15 cellular contexts compared by ENCODE assay signal in genomic region chrX:153952373-153953026, GRCh38. TPM values are rescaled to one million over a fixed set of nuclear protein-coding genes. Genes with fewer than 3 reads are reported as not detected.
DNase-seq lines count a peak whose midpoint lies in the region; ATAC-seq, FAIRE-seq and TF ChIP-seq lines count a peak whose summit lies in the region.
"Had no signal": no experiment of that assay in that cellular context is flagged by ENCODE, and none has a peak within 500 bp of the region (broad histone marks: within the 10 kb centered on the region; RNA-seq: fewer than 3 reads in every experiment).

No MANE protein-coding gene starts in this region.

- no peak for DNase-seq in activated T-cell treated with anti-CD3 and anti-CD28 coated beads, Interleukin-2, amount 50 U/mL, for 24 hours
- DNase-seq in activated T-cell treated with anti-CD3 and anti-CD28 coated beads, Interleukin-2, amount 50 U/mL, for 48 hours, result no peak
- DNase-seq in GM12878 (ENCODE audit: low read depth, low spot score) (no peak), testis (no peak), HEK293T (ENCODE audit: extremely low spot score) (no peak)
- DNase-seq: foreskin melanocyte, NCI-H1436 treated with DMSO at 0.1 percent for 48 hours had no signal

- no peak for ATAC-seq in GM12878
- no peak for ATAC-seq in stimulated activated memory B cell treated with anti-CD40 and anti-IgM and Interleukin-4, amounts not matched to agents 10 μg/mL and 1 μg/mL and 100 μg/mL, for 72 hours
- no peak for ATAC-seq in GM21528 (IDR thresholded peaks at IDR 0.05; ENCODE audit: low FRiP score, unreplicated experiment)

- peaks cover 45% of the 10 kb centered on the region for H3K4me1 Mint-ChIP-seq in activated T-cell treated with anti-CD3 and anti-CD28 coated beads, Interleukin-2, amount 50 U/mL, for 24 hours (ENCODE audit: low read depth)
- peaks cover 2% of the 10 kb centered on the region for H3K4me1 Mint-ChIP-seq in stimulated activated memory B cell treated with anti-CD40 and anti-IgM and Interleukin-4, amounts not matched to agents 10 μg/mL and 1 μg/mL and 100 μg/mL, for 72 hours

- H3K4me3 Mint-ChIP-seq in activated T-cell treated with anti-CD3 and anti-CD28 coated beads, Interleukin-2, amount 50 U/mL, for 24 hours, result no peak overlapping the region
- H3K4me3 Mint-ChIP-seq in stimulated activated memory B cell treated with anti-CD40 and anti-IgM and Interleukin-4, amounts not matched to agents 10 μg/mL and 1 μg/mL and 100 μg/mL, for 72 hours, result no peak overlapping the region
- H3K4me3 Mint-ChIP-seq: CD14-positive monocyte had no signal

- H3K36me3 Mint-ChIP-seq in activated T-cell treated with anti-CD3 and anti-CD28 coated beads, Interleukin-2, amount 50 U/mL, for 24 hours (ENCODE audit: low read depth), result peaks cover 97% of the 10 kb centered on the region
- peaks cover 22% of the 10 kb centered on the region for H3K36me3 Mint-ChIP-seq in stimulated activated memory B cell treated with anti-CD40 and anti-IgM and Interleukin-4, amounts not matched to agents 10 μg/mL and 1 μg/mL and 100 μg/mL, for 72 hours

- TF ChIP-seq CTCF in GM12878 (IDR thresholded peaks at IDR 0.05 in 2 of 3, conservative IDR thresholded peaks at IDR 0.05 in 1 of 3; ENCODE audit: control insufficient read depth in 2 of 3, extremely low read depth in 1 of 3, insufficient read depth in 1 of 3, low read depth in 3 of 3, low read length in 3 of 3) (no peak), testis (IDR thresholded peaks at IDR 0.05) (no peak)

- H3K9me3 Mint-ChIP-seq in activated T-cell treated with anti-CD3 and anti-CD28 coated beads, Interleukin-2, amount 50 U/mL, for 24 hours, result no peaks in the 10 kb centered on the region
- no peaks in the 10 kb centered on the region for H3K9me3 Mint-ChIP-seq in stimulated activated memory B cell treated with anti-CD40 and anti-IgM and Interleukin-4, amounts not matched to agents 10 μg/mL and 1 μg/mL and 100 μg/mL, for 72 hours

- FAIRE-seq in GM12878 (lab: Jason Lieb, UNC), result no peak
- FAIRE-seq: A204.1 had no signal

- H4K20me1 ChIP-seq in GM12878 (ENCODE audit: control insufficient read depth, insufficient read depth), result no peaks in the 10 kb centered on the region

- POLR2A ChIA-PET in GM12878 (lab: Charles Lee) (interaction anchor here (0.5 to 0.9 kb wide), 2 partner anchors 15 to 57 kb away, joined by 3 to 4 read pairs; no protein-coding TSS in a partner anchor), HEK293T (lab: Yijun Ruan, JAX) (interaction anchor here (1.2 kb wide), 1 partner anchor 24 kb away, joined by 5 read pairs; no protein-coding TSS in a partner anchor)

- in situ Hi-C loops in GM12878 (cut with MboI), result no loop called here

- H3K27ac ChIP-seq in GM12878 (ENCODE audit: control insufficient read depth, insufficient read depth), result peak overlapping the region; percentile 37; the same call in 1 of the 2 replicates
- H3K27ac ChIP-seq in muscle layer of colon (ENCODE audit: low read depth, low read length), result peak overlapping the region; percentile 69
- peak overlapping the region; percentile 11 to 30 for H3K27ac ChIP-seq in testis
- H3K27ac ChIP-seq: SK-N-MC, suprapubic skin had no signal

- no peaks in the 10 kb centered on the region for H3K27me3 ChIP-seq in GM12878 (replicated peaks in 1 of 2; ENCODE audit: control insufficient read depth in 2 of 2, insufficient read depth in 2 of 2, low read length in 1 of 2)
- no peaks in the 10 kb centered on the region for H3K27me3 ChIP-seq in muscle layer of colon (ENCODE audit: control insufficient read depth in 1 of 2, insufficient read depth in 2 of 2, low read length in 2 of 2)
- H3K27me3 ChIP-seq in testis, result no peaks in the 10 kb centered on the region
- H3K27me3 ChIP-seq: suprapubic skin had no signal

- no peaks in the 10 kb centered on the region for H3K27me3 Mint-ChIP-seq in activated T-cell treated with anti-CD3 and anti-CD28 coated beads, Interleukin-2, amount 50 U/mL, for 24 hours
- no peaks in the 10 kb centered on the region for H3K27me3 Mint-ChIP-seq in stimulated activated memory B cell treated with anti-CD40 and anti-IgM and Interleukin-4, amounts not matched to agents 10 μg/mL and 1 μg/mL and 100 μg/mL, for 72 hours

- H3K79me2 ChIP-seq in GM12878 (ENCODE audit: control insufficient read depth, insufficient read depth, low read length), result no peaks in the 10 kb centered on the region; the same call in 1 of the 2 replicates

- H2AFZ ChIP-seq in GM12878 (ENCODE audit: control insufficient read depth, low read depth, low read length), result no peak overlapping the region

- H3K9me3 ChIP-seq in GM12878 (replicated peaks; ENCODE audit: control insufficient read depth, insufficient read depth, low read length), result no peaks in the 10 kb centered on the region
- H3K9me3 ChIP-seq in muscle layer of colon (ENCODE audit: low read length), result no peaks in the 10 kb centered on the region
- H3K9me3 ChIP-seq in testis, result no peaks in the 10 kb centered on the region
- H3K9me3 ChIP-seq: suprapubic skin had no signal

- no peak overlapping the region for H3K4me2 ChIP-seq in GM12878 (ENCODE audit: control insufficient read depth, insufficient read depth)

- H3K4me1 ChIP-seq in GM12878 (ENCODE audit: control insufficient read depth, insufficient read depth, low read length), result no peaks in the 10 kb centered on the region
- H3K4me1 ChIP-seq in muscle layer of colon (ENCODE audit: insufficient read depth, low read length), result peaks cover 23% of the 10 kb centered on the region
- H3K4me1 ChIP-seq in testis, result peaks cover 3% of the 10 kb centered on the region

- intact Hi-C loops in GM12878 (cut with micrococcal nuclease; ENCODE audit: unreplicated experiment) (loop anchor here (1.0 to 5.0 kb wide), 2 partner anchors 188 to 395 kb away; partner anchors contain the start of gene PLXNB3), testis (cut with DNase I; ENCODE audit: low total_unique reads) (loop anchor here (10.0 kb wide), 1 partner anchor 188 kb away; the partner anchor contains the start of gene PLXNB3)

- CTCF ChIA-PET in GM12878 (lab: Yijun Ruan, JAX), result interaction anchor here (0.6 to 1.8 kb wide), 7 partner anchors 16 to 802 kb away, joined by 3 to 5 read pairs (median 4); partner anchors contain the start of genes ARHGAP4 and NAA10
- CTCF ChIA-PET in HEK293T (lab: Yijun Ruan, JAX), result interaction anchor here (2.5 kb wide), 1 partner anchor 16 kb away, joined by 8 read pairs; no protein-coding TSS in a partner anchor

- RAD21 ChIA-PET in GM12878 (lab: Charles Lee; ENCODE audit: unreplicated experiment), result interaction anchor here (1.1 kb wide), 1 partner anchor 28 kb away, joined by 3 read pairs; no protein-coding TSS in a partner anchor

- 93% methylated on average over 31 of the region's 32 CpGs for WGBS in GM12878 (ENCODE audit: insufficient coverage, insufficient replicate concordance, low lambda C conversion rate, missing lambda C conversion rate)
- WGBS in testis, 2 donors, result 79 to 87% methylated on average over 4 to 28 of the region's 32 CpGs

- no peak for TF ChIP-seq EP300 in GM12878 (IDR thresholded peaks at IDR 0.05; ENCODE audit: borderline replicate concordance in 1 of 2, control insufficient read depth in 1 of 2, low read depth in 2 of 2, low read length in 2 of 2)

- SMC1A ChIA-PET in GM12878 (lab: Charles Lee; ENCODE audit: uncharacterized antibody, unreplicated experiment), result interaction anchor here (0.5 kb wide), 1 partner anchor 159 kb away, joined by 3 read pairs; no protein-coding TSS in a partner anchor

- no peak overlapping the region for H3K4me3 ChIP-seq in GM12878
- H3K4me3 ChIP-seq in muscle layer of colon (ENCODE audit: low read depth in 1 of 2, low read length in 2 of 2), result no peak overlapping the region
- H3K4me3 ChIP-seq in testis, result no peak overlapping the region
- H3K4me3 ChIP-seq: SK-N-MC, skin epidermis, suprapubic skin had no signal

- peak; percentile 35; the same call in 1 of the 2 replicates for TF ChIP-seq POLR2A in GM12878 (IDR thresholded peaks at IDR 0.05; ENCODE audit: low read depth, low read length)
- TF ChIP-seq POLR2A in testis (IDR thresholded peaks at IDR 0.05), result no peak

- H3K27ac Mint-ChIP-seq in activated T-cell treated with anti-CD3 and anti-CD28 coated beads, Interleukin-2, amount 50 U/mL, for 24 hours, result peak overlapping the region; percentile 71
- no peak overlapping the region for H3K27ac Mint-ChIP-seq in stimulated activated memory B cell treated with anti-CD40 and anti-IgM and Interleukin-4, amounts not matched to agents 10 μg/mL and 1 μg/mL and 100 μg/mL, for 72 hours

- peaks cover 7 to 65% of the 10 kb centered on the region in 2 experiments for H3K36me3 ChIP-seq in GM12878 (ENCODE audit: control insufficient read depth in 2 of 2, insufficient read depth in 2 of 2, low read length in 1 of 2)
- H3K36me3 ChIP-seq in muscle layer of colon (ENCODE audit: insufficient read depth, low read length), result peaks cover 47% of the 10 kb centered on the region
- no peaks in the 10 kb centered on the region for H3K36me3 ChIP-seq in testis (ENCODE audit: low read depth, missing control alignments)

- BruUV-seq in GM12878 (replicated peaks; lab: Mats Ljungman, UMichigan), result no TSS peak

- no peak for TF ChIP-seq RAD21 in GM12878 (IDR thresholded peaks at IDR 0.05; ENCODE audit: insufficient read depth, low read depth, low read length)

- no peak overlapping the region for H3K9ac ChIP-seq in GM12878 (ENCODE audit: control insufficient read depth, insufficient read depth, low read length)
- H3K9ac ChIP-seq in muscle layer of colon (ENCODE audit: low read length), result peak overlapping the region; percentile 46

RNA-seq across cellular contexts. Expression of gene RENBP, which starts 8.1 kb away (rescaled TPM):
- total RNA-seq in GM12878 (2013; cell fraction: nucleolus; rRNA removed), result 8.3 and 9.0 TPM in 2 replicates
- total RNA-seq in GM12878 (2014; rRNA removed), result 2.1 and 2.2 TPM in 2 replicates
- 1.6 and 1.8 TPM in 2 replicates for total RNA-seq in GM12878 (2014; rRNA removed; fragmentation: Illumina TruSeq; extraction: Trizol)
- 4.9 and 6.8 TPM in 2 replicates for total RNA-seq in GM12878 (2021)
- 3.9 TPM for polyA plus RNA-seq in GM12878 (2011; ENCODE audit: low read depth)
- 1.1 and 1.6 TPM in 2 replicates for polyA plus RNA-seq in GM12878 (2011; rRNA removed)
- polyA plus RNA-seq in GM12878 (2011; cell fraction: cytosol; rRNA removed), result 2.1 and 2.3 TPM in 2 replicates
- 4.1 and 6.0 TPM in 2 replicates for polyA plus RNA-seq in GM12878 (2011; cell fraction: nucleus; rRNA removed)
- 7.1 and 8.3 TPM in 2 replicates for polyA plus RNA-seq in GM12878 (2012)
- 0.19 and 1.3 TPM in 2 replicates for polyA plus RNA-seq in GM12878 (2014; fragmentation: Illumina TruSeq; extraction: Trizol)
- not detected for polyA plus RNA-seq in GM12878 (2014; fragmentation: Nextera tagmentation; extraction: Ambion mirVana)
- polyA plus RNA-seq in GM12878 (2014; rRNA removed), result 4.0 and 4.5 TPM in 2 replicates
- polyA plus RNA-seq in GM12878 (2016; fragmentation: Nextera tagmentation; extraction: Ambion mirVana), result under 1 TPM in 1 of 2 experiments, not detected in 1; 0.36 TPM
- polyA minus RNA-seq in GM12878 (2011; rRNA and poly(A)+ RNA removed), result 0.44 and 2.3 TPM in 2 replicates
- 0.83 TPM in 1 of 2 replicates, not detected in the other for polyA minus RNA-seq in GM12878 (2011; cell fraction: cytosol; rRNA and poly(A)+ RNA removed)
- 0.96 and 2.1 TPM in 2 replicates for polyA minus RNA-seq in GM12878 (2011; cell fraction: nucleus; rRNA and poly(A)+ RNA removed)
- 1 to 10 TPM; 2.8 to 3.4 TPM for total RNA-seq in testis
- polyA plus RNA-seq in testis (ENCODE audit: insufficient read depth, low read depth, low replicate concordance), result 4.8 TPM

RNA-seq across cellular contexts. Expression of gene NAA10, which starts 17.7 kb away (rescaled TPM):
- total RNA-seq in GM12878 (2013; cell fraction: nucleolus; rRNA removed), result 17.5 and 20.3 TPM in 2 replicates
- 82.6 and 100 TPM in 2 replicates for total RNA-seq in GM12878 (2014; rRNA removed)
- 59.6 and 69.5 TPM in 2 replicates for total RNA-seq in GM12878 (2014; rRNA removed; fragmentation: Illumina TruSeq; extraction: Trizol)
- total RNA-seq in GM12878 (2021), result 113 and 123 TPM in 2 replicates
- polyA plus RNA-seq in GM12878 (2011; ENCODE audit: low read depth), result 40.6 TPM
- polyA plus RNA-seq in GM12878 (2011; rRNA removed), result 25.4 and 45.1 TPM in 2 replicates
- polyA plus RNA-seq in GM12878 (2011; cell fraction: cytosol; rRNA removed), result 77.8 and 104 TPM in 2 replicates
- 54.2 and 67.6 TPM in 2 replicates for polyA plus RNA-seq in GM12878 (2011; cell fraction: nucleus; rRNA removed)
- 64.3 and 68.0 TPM in 2 replicates for polyA plus RNA-seq in GM12878 (2012)
- 88.7 and 97.7 TPM in 2 replicates for polyA plus RNA-seq in GM12878 (2014; fragmentation: Illumina TruSeq; extraction: Trizol)
- polyA plus RNA-seq in GM12878 (2014; fragmentation: Nextera tagmentation; extraction: Ambion mirVana), result 10 to 100 TPM in 1 of 2 experiments, 1 to 10 TPM in 1; 7.9 to 26.6 TPM
- 158 TPM in 2 replicates for polyA plus RNA-seq in GM12878 (2014; rRNA removed)
- 100 to 1,000 TPM; 209 to 212 TPM for polyA plus RNA-seq in GM12878 (2016; fragmentation: Nextera tagmentation; extraction: Ambion mirVana)
- 31.8 and 50.4 TPM in 2 replicates for polyA minus RNA-seq in GM12878 (2011; rRNA and poly(A)+ RNA removed)
- 17.2 and 25.0 TPM in 2 replicates for polyA minus RNA-seq in GM12878 (2011; cell fraction: cytosol; rRNA and poly(A)+ RNA removed)
- 13.3 and 24.4 TPM in 2 replicates for polyA minus RNA-seq in GM12878 (2011; cell fraction: nucleus; rRNA and poly(A)+ RNA removed)
- total RNA-seq in testis, result 10 to 100 TPM; 46.7 to 52.8 TPM
- polyA plus RNA-seq in testis (ENCODE audit: insufficient read depth, low read depth, low replicate concordance), result 33.9 TPM

RNA-seq across cellular contexts. Expression of gene HCFC1, which starts 19.1 kb away (rescaled TPM):
- 24.5 and 28.7 TPM in 2 replicates for total RNA-seq in GM12878 (2013; cell fraction: nucleolus; rRNA removed)
- total RNA-seq in GM12878 (2014; rRNA removed) (18.8 and 25.5 TPM in 2 replicates), GM12878 (2014; rRNA removed; fragmentation: Illumina TruSeq; extraction: Trizol) (8.8 and 10.6 TPM in 2 replicates), GM12878 (2021) (86.1 and 92.7 TPM in 2 replicates), testis (100 to 1,000 TPM; 102 to 115 TPM)
- polyA plus RNA-seq in GM12878 (2011; ENCODE audit: low read depth), result 14.7 TPM
- polyA plus RNA-seq in GM12878 (2011; rRNA removed) (2.3 and 4.1 TPM in 2 replicates), GM12878 (2014; fragmentation: Illumina TruSeq; extraction: Trizol) (7.4 and 21.5 TPM in 2 replicates), GM12878 (2014; fragmentation: Nextera tagmentation; extraction: Ambion mirVana) (1 to 10 TPM; 3.9 to 7.6 TPM), GM12878 (2014; rRNA removed) (32.0 and 45.1 TPM in 2 replicates), GM12878 (2016; fragmentation: Nextera tagmentation; extraction: Ambion mirVana) (10 to 100 TPM; 39.3 to 39.8 TPM), testis (ENCODE audit: insufficient read depth, low read depth, low replicate concordance) (32.3 TPM)
- 11.0 and 15.4 TPM in 2 replicates for polyA plus RNA-seq in GM12878 (2011; cell fraction: cytosol; rRNA removed)
- 29.9 and 55.9 TPM in 2 replicates for polyA plus RNA-seq in GM12878 (2011; cell fraction: nucleus; rRNA removed)
- polyA plus RNA-seq in GM12878 (2012), result 25.7 and 35.7 TPM in 2 replicates
- 4.8 and 11.2 TPM in 2 replicates for polyA minus RNA-seq in GM12878 (2011; rRNA and poly(A)+ RNA removed)
- polyA minus RNA-seq in GM12878 (2011; cell fraction: cytosol; rRNA and poly(A)+ RNA removed), result 28.6 and 29.6 TPM in 2 replicates
- polyA minus RNA-seq in GM12878 (2011; cell fraction: nucleus; rRNA and poly(A)+ RNA removed), result 9.9 and 19.6 TPM in 2 replicates

RNA-seq across cellular contexts. Expression of gene TMEM187, which starts 20.1 kb away (rescaled TPM):
- total RNA-seq in GM12878 (2013; cell fraction: nucleolus; rRNA removed), result 2.9 and 4.2 TPM in 2 replicates
- total RNA-seq in GM12878 (2014; rRNA removed) (5.0 and 8.5 TPM in 2 replicates), GM12878 (2014; rRNA removed; fragmentation: Illumina TruSeq; extraction: Trizol) (1.6 and 1.7 TPM in 2 replicates), GM12878 (2021) (6.1 and 6.3 TPM in 2 replicates), testis (10 to 100 TPM; 13.1 to 15.7 TPM)
- polyA plus RNA-seq in GM12878 (2011; ENCODE audit: low read depth), result 1.3 TPM
- polyA plus RNA-seq in GM12878 (2011; rRNA removed) (3.0 and 4.2 TPM in 2 replicates), GM12878 (2014; fragmentation: Illumina TruSeq; extraction: Trizol) (0.36 and 0.88 TPM in 2 replicates), GM12878 (2014; fragmentation: Nextera tagmentation; extraction: Ambion mirVana) (under 1 TPM; 0.45 to 0.99 TPM), GM12878 (2014; rRNA removed) (5.6 and 7.0 TPM in 2 replicates), GM12878 (2016; fragmentation: Nextera tagmentation; extraction: Ambion mirVana) (1 to 10 TPM; 4.0 to 4.8 TPM), testis (ENCODE audit: insufficient read depth, low read depth, low replicate concordance) (6.1 TPM)
- polyA plus RNA-seq in GM12878 (2011; cell fraction: cytosol; rRNA removed), result 9.1 and 11.2 TPM in 2 replicates
- 4.7 and 5.0 TPM in 2 replicates for polyA plus RNA-seq in GM12878 (2011; cell fraction: nucleus; rRNA removed)
- polyA plus RNA-seq in GM12878 (2012), result 5.0 and 5.4 TPM in 2 replicates
- polyA minus RNA-seq in GM12878 (2011; rRNA and poly(A)+ RNA removed), result 3.2 and 6.9 TPM in 2 replicates
- polyA minus RNA-seq in GM12878 (2011; cell fraction: cytosol; rRNA and poly(A)+ RNA removed), result 0.94 and 2.7 TPM in 2 replicates
- 3.0 and 3.4 TPM in 2 replicates for polyA minus RNA-seq in GM12878 (2011; cell fraction: nucleus; rRNA and poly(A)+ RNA removed)

RNA-seq across cellular contexts. Expression of gene ARHGAP4, which starts 26.4 kb away (rescaled TPM):
- 91.6 and 99.6 TPM in 2 replicates for total RNA-seq in GM12878 (2013; cell fraction: nucleolus; rRNA removed)
- total RNA-seq in GM12878 (2014; rRNA removed), result 77.1 and 92.8 TPM in 2 replicates
- 19.0 and 19.5 TPM in 2 replicates for total RNA-seq in GM12878 (2014; rRNA removed; fragmentation: Illumina TruSeq; extraction: Trizol)
- total RNA-seq in GM12878 (2021), result 112 and 120 TPM in 2 replicates
- 15.0 TPM for polyA plus RNA-seq in GM12878 (2011; ENCODE audit: low read depth)
- 8.5 and 22.0 TPM in 2 replicates for polyA plus RNA-seq in GM12878 (2011; rRNA removed)
- 33.8 and 45.0 TPM in 2 replicates for polyA plus RNA-seq in GM12878 (2011; cell fraction: cytosol; rRNA removed)
- polyA plus RNA-seq in GM12878 (2011; cell fraction: nucleus; rRNA removed), result 299 and 365 TPM in 2 replicates
- polyA plus RNA-seq in GM12878 (2012), result 51.0 and 62.3 TPM in 2 replicates
- polyA plus RNA-seq in GM12878 (2014; fragmentation: Illumina TruSeq; extraction: Trizol), result 2.2 and 14.6 TPM in 2 replicates
- 1 to 10 TPM in 1 of 2 experiments, under 1 TPM in 1; 0.71 to 6.0 TPM for polyA plus RNA-seq in GM12878 (2014; fragmentation: Nextera tagmentation; extraction: Ambion mirVana)
- polyA plus RNA-seq in GM12878 (2014; rRNA removed), result 102 and 116 TPM in 2 replicates
- 10 to 100 TPM; 66.6 to 81.6 TPM for polyA plus RNA-seq in GM12878 (2016; fragmentation: Nextera tagmentation; extraction: Ambion mirVana)
- polyA minus RNA-seq in GM12878 (2011; rRNA and poly(A)+ RNA removed), result 9.7 and 37.3 TPM in 2 replicates
- 23.3 and 31.5 TPM in 2 replicates for polyA minus RNA-seq in GM12878 (2011; cell fraction: cytosol; rRNA and poly(A)+ RNA removed)
- polyA minus RNA-seq in GM12878 (2011; cell fraction: nucleus; rRNA and poly(A)+ RNA removed), result 47.1 and 68.5 TPM in 2 replicates
- 10 to 100 TPM; 34.6 to 41.3 TPM for total RNA-seq in testis
- 25.6 TPM for polyA plus RNA-seq in testis (ENCODE audit: insufficient read depth, low read depth, low replicate concordance)
